Comparison of ENCODE assay signal across 12 cellular contexts in genomic region chr22:38308791-38309498, GRCh38. TPM values are rescaled to one million over a fixed set of nuclear protein-coding genes. Genes with fewer than 3 reads are reported as not detected.
DNase-seq lines count a peak whose midpoint lies in the region; ATAC-seq and TF ChIP-seq lines count a peak whose summit lies in the region.
"Had no signal": no experiment of that assay in that cellular context is flagged by ENCODE, and none has a peak within 500 bp of the region (broad histone marks: within the 10 kb centered on the region; RNA-seq: fewer than 3 reads in every experiment).

No MANE protein-coding gene starts in this region.

- peaks cover 54% of the 10 kb centered on the region for H3F3A ChIP-seq in GM23248 (ENCODE audit: insufficient read depth)

- 76 to 77% methylated on average over 9 to 10 of the region's 10 CpGs for WGBS in GM23248 (ENCODE audit: low coverage in 1 of 2, low lambda C conversion rate in 2 of 2, missing lambda C conversion rate in 2 of 2), 2 experiments

- peak overlapping the region; percentile 21 for H3K4me3 ChIP-seq in left ventricle myocardium inferior
- no peak overlapping the region for H3K4me3 ChIP-seq in uterus
- no peak overlapping the region for H3K4me3 ChIP-seq in GM23248
- H3K4me3 ChIP-seq: prostate gland had no signal

- DNase-seq in left ventricle myocardium inferior, result no peak
- no peak for DNase-seq in Right ventricle myocardium inferior (ENCODE audit: missing footprints)
- no peak for DNase-seq in chondrocyte (ENCODE audit: low spot score)
- DNase-seq in nephron progenitor cell, result no peak
- no peak for DNase-seq in uterus
- no peak for DNase-seq in GM23248
- DNase-seq in GOT3 (lab: John Stamatoyannopoulos, UW), result no peak
- DNase-seq: foreskin keratinocyte, NCI-H510A, WERI-Rb-1 had no signal

- H3K79me2 ChIP-seq in GM23248 (ENCODE audit: insufficient read depth), result peaks cover 100% of the 10 kb centered on the region

- peaks cover 9% of the 10 kb centered on the region for H3K36me3 ChIP-seq in left ventricle myocardium inferior
- no peaks in the 10 kb centered on the region for H3K36me3 ChIP-seq in uterus
- peaks cover 14% of the 10 kb centered on the region; the same call in 1 of the 2 replicates for H3K36me3 ChIP-seq in GM23248 (ENCODE audit: low read depth)
- H3K36me3 ChIP-seq: prostate gland had no signal

- peaks cover 77% of the 10 kb centered on the region for H3K4me1 Mint-ChIP-seq in chondrocyte (ENCODE audit: low read depth)
- peaks cover 82% of the 10 kb centered on the region for H3K4me1 Mint-ChIP-seq in nephron progenitor cell

- no peak overlapping the region for H3K4me3 Mint-ChIP-seq in chondrocyte (ENCODE audit: unreplicated experiment)
- H3K4me3 Mint-ChIP-seq in nephron progenitor cell, result no peak overlapping the region

- H3K27ac ChIP-seq in left ventricle myocardium inferior (replicated peaks), result peak overlapping the region; percentile 98
- H3K27ac ChIP-seq in uterus, result peak overlapping the region; percentile 26 to 98
- no peak overlapping the region; the same call in 1 of the 2 replicates for H3K27ac ChIP-seq in GM23248
- H3K27ac ChIP-seq: WERI-Rb-1 had no signal

- H3K4me1 ChIP-seq in left ventricle myocardium inferior, result peaks cover 100% of the 10 kb centered on the region
- H3K4me1 ChIP-seq in uterus, result peaks cover 16 to 36% of the 10 kb centered on the region in 2 donors
- H3K4me1 ChIP-seq in GM23248 (ENCODE audit: insufficient read depth), result peaks cover 67% of the 10 kb centered on the region

- H3K9me2 ChIP-seq in GM23248 (ENCODE audit: insufficient read depth), result no peaks in the 10 kb centered on the region

- no peak overlapping the region for H2AFZ ChIP-seq in GM23248

- H3K9ac ChIP-seq in GM23248, result no peak overlapping the region

- H3K4me2 ChIP-seq in GM23248 (ENCODE audit: unreplicated experiment), result no peak overlapping the region

- no peaks in the 10 kb centered on the region for H3K27me3 ChIP-seq in left ventricle myocardium inferior (ENCODE audit: low read depth)
- H3K27me3 ChIP-seq in uterus, result no peaks in the 10 kb centered on the region
- no peaks in the 10 kb centered on the region for H3K27me3 ChIP-seq in GM23248 (replicated peaks; ENCODE audit: insufficient read depth)
- H3K27me3 ChIP-seq: foreskin keratinocyte had no signal

- TF ChIP-seq CTCF in left ventricle myocardium inferior (IDR thresholded peaks at IDR 0.05; ENCODE audit: borderline replicate concordance), result no peak
- TF ChIP-seq CTCF in chondrocyte (IDR thresholded peaks at IDR 0.05), result no peak
- no peak for TF ChIP-seq CTCF in nephron progenitor cell (IDR thresholded peaks at IDR 0.05)
- TF ChIP-seq CTCF in uterus (IDR thresholded peaks at IDR 0.05), result no peak

- H3K27me3 Mint-ChIP-seq in chondrocyte (ENCODE audit: low read depth) (no peaks in the 10 kb centered on the region), nephron progenitor cell (ENCODE audit: low read depth, poor library complexity) (no peaks in the 10 kb centered on the region)

- intact Hi-C loops in left ventricle myocardium inferior (cut with micrococcal nuclease), result no loop called here
- intact Hi-C loops in Right ventricle myocardium inferior (cut with DNase I), result no loop called here
- intact Hi-C loops in uterus (cut with DNase I; ENCODE audit: low total_unique reads), result no loop called here

- H3K36me3 Mint-ChIP-seq in chondrocyte (ENCODE audit: low read depth) (peaks cover 10% of the 10 kb centered on the region), nephron progenitor cell (ENCODE audit: low read depth) (peaks cover 52% of the 10 kb centered on the region)

- H4K20me1 ChIP-seq in GM23248 (ENCODE audit: insufficient read depth), result peaks cover 21% of the 10 kb centered on the region

- H3K9me3 ChIP-seq in left ventricle myocardium inferior (replicated peaks) (no peaks in the 10 kb centered on the region), uterus (no peaks in the 10 kb centered on the region), GM23248 (ENCODE audit: low read depth) (no peaks in the 10 kb centered on the region)
- H3K9me3 ChIP-seq: prostate gland had no signal

- TF ChIP-seq POLR2A in uterus (IDR thresholded peaks at IDR 0.05), result no peak

- in situ Hi-C loops in GM23248 (cut with MboI), result no loop called here

- ATAC-seq in Right ventricle myocardium inferior (no peak), esophagus mucosa (no peak)
- ATAC-seq: foreskin keratinocyte had no signal

- H3K9me3 Mint-ChIP-seq in chondrocyte (ENCODE audit: low read depth), result no peaks in the 10 kb centered on the region
- no peaks in the 10 kb centered on the region for H3K9me3 Mint-ChIP-seq in nephron progenitor cell

- H3K27ac Mint-ChIP-seq in chondrocyte (ENCODE audit: unreplicated experiment) (peak overlapping the region; percentile 79), nephron progenitor cell (peak overlapping the region; percentile 36)

RNA-seq across cellular contexts. Expression of gene CSNK1E, which starts 8.3 kb away (rescaled TPM):
- 76.1 TPM for total RNA-seq in left ventricle myocardium inferior
- total RNA-seq in Right ventricle myocardium inferior, result 55.4 TPM
- 126 to 132 TPM (median 129 TPM) in 3 replicates for total RNA-seq in chondrocyte
- 100 to 1,000 TPM in 2 of 4 donors, 10 to 100 TPM in 2; 22.1 to 171 (median 100) TPM for total RNA-seq in uterus
- 117 and 130 TPM in 2 replicates for total RNA-seq in GM23248 (2014; rRNA removed; shearing (Covaris generic))
- 46.9 and 48.1 TPM in 2 replicates for polyA plus RNA-seq in GM23248 (2016; fragmentation: Nextera tagmentation; extraction: Ambion mirVana)
- total RNA-seq in esophagus mucosa, result 71.0 TPM

RNA-seq across cellular contexts. Expression of gene TMEM184B, which starts 36.1 kb away (rescaled TPM):
- total RNA-seq in left ventricle myocardium inferior (50.6 TPM), Right ventricle myocardium inferior (43.1 TPM), chondrocyte (117 to 121 TPM (median 121 TPM) in 3 replicates), uterus (10 to 100 TPM; 31.7 to 70.4 (median 50.7) TPM), esophagus mucosa (22.6 TPM)
- total RNA-seq in GM23248 (2014; rRNA removed; shearing (Covaris generic)), result 73.2 and 91.0 TPM in 2 replicates
- 82.7 and 83.7 TPM in 2 replicates for polyA plus RNA-seq in GM23248 (2016; fragmentation: Nextera tagmentation; extraction: Ambion mirVana)
